ENCODE assay signal across 7 cellular contexts in the genomic region with DNA sequence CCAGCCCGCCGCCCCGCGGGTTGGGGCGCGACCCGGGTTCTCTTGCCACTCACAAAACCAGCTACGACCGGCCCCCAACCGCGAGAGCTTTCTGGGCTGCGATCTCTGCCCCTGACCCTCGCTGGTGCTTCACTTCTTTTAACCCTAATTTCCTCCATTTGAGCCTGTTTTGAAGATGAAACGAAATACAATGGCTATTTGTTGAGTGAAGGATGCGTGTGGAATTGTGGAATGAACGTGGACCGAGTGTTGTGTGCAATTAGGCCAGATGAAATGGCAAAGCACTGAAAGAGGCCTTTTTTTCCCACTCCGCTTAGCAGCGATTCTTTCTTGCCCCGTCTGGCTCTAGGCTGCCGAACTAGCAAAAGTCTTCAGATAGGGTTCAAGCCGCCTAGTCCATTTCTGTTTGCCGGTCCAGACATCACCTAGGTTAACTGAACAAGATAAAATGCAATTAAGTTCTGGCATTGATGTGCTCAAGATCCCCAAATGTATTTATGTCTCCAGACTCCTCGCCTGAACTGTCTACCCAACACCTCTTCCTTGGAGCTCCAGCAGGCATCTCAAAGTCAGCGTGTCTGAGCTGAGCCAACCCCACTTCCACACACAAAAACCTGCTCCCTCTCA. TPM values are rescaled to one million over a fixed set of nuclear protein-coding genes. Genes with fewer than 3 reads are reported as not detected.
DNase-seq lines count a peak whose midpoint lies in the region; ATAC-seq, FAIRE-seq and TF ChIP-seq lines count a peak whose summit lies in the region.

No MANE protein-coding gene starts in this region.

- TF ChIP-seq POLR2A in GM12891 (IDR thresholded peaks at IDR 0.05; ENCODE audit: low read depth, low read length) (no peak), erythroblast (IDR thresholded peaks at IDR 0.05; ENCODE audit: low read length) (no peak)

- no peaks in the 10 kb centered on the region for H3K27me3 Mint-ChIP-seq in T-helper 17 cell

- peak overlapping the region; percentile 82 for H3K4me2 ChIP-seq in parathyroid adenoma (ENCODE audit: low read length)

- no peaks in the 10 kb centered on the region for H3K36me3 Mint-ChIP-seq in T-helper 17 cell (ENCODE audit: low read depth)

- TF ChIP-seq CTCF in HFF-Myc (IDR thresholded peaks at IDR 0.05; ENCODE audit: low read depth, low read length, missing control alignments) (no peak), fibroblast of villous mesenchyme (IDR thresholded peaks at IDR 0.05; ENCODE audit: insufficient read depth, low read depth, low read length) (no peak), parathyroid adenoma (IDR thresholded peaks at IDR 0.05) (no peak)

- H3K9ac ChIP-seq in parathyroid adenoma, result peak overlapping the region; percentile 67

- peak overlapping the region; percentile 95 for H3K27ac Mint-ChIP-seq in T-helper 17 cell

- peaks cover 14% of the 10 kb centered on the region for H3K79me2 ChIP-seq in parathyroid adenoma

- ATAC-seq in T-helper 17 cell (peak; percentile 3), HG03135 (IDR thresholded peaks at IDR 0.05; ENCODE audit: unreplicated experiment) (no peak)

- FAIRE-seq in GM12891 (lab: Jason Lieb, UNC), result no peak

- peaks cover 5% of the 10 kb centered on the region for H3K4me1 ChIP-seq in parathyroid adenoma

- no peaks in the 10 kb centered on the region for H3K27me3 ChIP-seq in parathyroid adenoma (ENCODE audit: control insufficient read depth, insufficient read depth, low read length)

- peak overlapping the region; percentile 97 for H2AFZ ChIP-seq in parathyroid adenoma

- no peaks in the 10 kb centered on the region for H3K36me3 ChIP-seq in parathyroid adenoma (ENCODE audit: control insufficient read depth, insufficient read depth, low read length)

- H3K4me3 ChIP-seq in HFF-Myc (replicated peaks; ENCODE audit: low read depth, low read length), result peak overlapping the region; percentile 67
- peak overlapping the region; percentile 64 for H3K4me3 ChIP-seq in fibroblast of villous mesenchyme (ENCODE audit: low read depth, low read length)
- peak overlapping the region; percentile 79 for H3K4me3 ChIP-seq in parathyroid adenoma (ENCODE audit: low read depth, low read length)

- peak overlapping the region; percentile 94 for H3K4me3 Mint-ChIP-seq in T-helper 17 cell

- DNase-seq in HFF-Myc (ENCODE audit: extremely low read depth, low read depth), result no peak
- no peak for DNase-seq in T-helper 17 cell
- DNase-seq in fibroblast of villous mesenchyme (ENCODE audit: low read depth), result no peak
- no peak for DNase-seq in GM12891 (ENCODE audit: insufficient read length, low spot score)
- DNase-seq in erythroblast (lab: John Stamatoyannopoulos, UW), result no peak

- H3K9me3 ChIP-seq in T-helper 17 cell (ENCODE audit: control insufficient read depth, low read length, poor library complexity, severe bottlenecking) (no peaks in the 10 kb centered on the region), parathyroid adenoma (ENCODE audit: control insufficient read depth, low read length) (no peaks in the 10 kb centered on the region)

- H3K4me1 Mint-ChIP-seq in T-helper 17 cell, result peaks cover 39% of the 10 kb centered on the region

- H3K27ac ChIP-seq in parathyroid adenoma, result peak overlapping the region; percentile 82

TF ChIP-seq in GM12891, 5 proteins besides CTCF, POLR2A, EP300 and RAD21:
- TF ChIP-seq POU2F2 (IDR thresholded peaks at IDR 0.05; ENCODE audit: low read depth, low read length) (no peak), TAF1 (IDR thresholded peaks at IDR 0.05; ENCODE audit: low read depth, low read length) (no peak), SPI1 (IDR thresholded peaks at IDR 0.05; ENCODE audit: low read depth, low read length) (no peak), PAX5 (IDR thresholded peaks at IDR 0.05; ENCODE audit: insufficient read depth, low read length, severe bottlenecking) (no peak), POLR2AphosphoS5 (IDR thresholded peaks at IDR 0.05; ENCODE audit: low read depth, low read length) (no peak)
TF ChIP-seq in GM12891: peak in this region for 0.

RNA-seq across cellular contexts. Expression of a gene that starts 0.4 kb away (rescaled TPM):
- total RNA-seq in T-helper 17 cell (10 to 100 TPM; 53.3 TPM), fibroblast of villous mesenchyme (44.9 and 65.1 TPM in 2 replicates)
- polyA plus RNA-seq in GM12891 (2012; ENCODE audit: low read depth, missing spikeins), result 5.5 TPM

RNA-seq across cellular contexts. Expression of a gene that starts 44.0 kb away (rescaled TPM):
- total RNA-seq in T-helper 17 cell, result 100 to 1,000 TPM; 157 to 174 TPM
- total RNA-seq in fibroblast of villous mesenchyme, result 145 and 161 TPM in 2 replicates
- 37.4 TPM for polyA plus RNA-seq in GM12891 (2012; ENCODE audit: low read depth, missing spikeins)
